ENCODE assay signal across 8 cellular contexts in the genomic region with DNA sequence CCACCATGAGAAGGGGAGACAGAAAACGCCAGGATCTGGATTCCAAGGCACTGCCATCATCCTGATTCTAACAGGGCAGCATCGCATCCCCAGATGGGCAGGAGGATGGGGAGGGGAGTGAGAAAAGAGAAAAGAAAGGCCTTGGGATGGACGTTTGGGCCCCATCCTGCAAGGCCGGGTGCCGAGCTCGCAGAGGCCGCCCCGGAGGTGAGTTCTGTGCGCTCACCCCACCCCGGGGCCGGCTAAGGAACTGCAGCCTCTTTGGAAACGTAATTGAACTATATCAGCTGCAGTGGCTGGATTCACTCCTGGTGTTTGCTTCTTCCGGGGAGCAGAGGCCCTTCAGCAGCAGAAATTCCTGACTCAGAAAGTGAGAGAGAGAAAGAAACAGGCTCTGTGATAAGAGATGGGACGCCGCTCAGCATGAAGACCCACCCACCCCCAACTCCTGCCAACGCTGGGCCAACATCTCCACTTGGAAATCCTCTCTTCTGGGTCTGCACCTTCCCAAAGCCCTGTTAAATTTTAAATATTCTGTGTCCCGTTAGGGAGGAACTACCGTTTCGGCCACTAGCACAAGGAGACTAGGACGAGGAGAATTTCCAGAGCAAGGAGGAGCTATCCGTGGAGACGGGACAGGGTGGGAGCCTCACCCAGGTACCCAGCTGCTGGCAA.
A peak's percentile ranks its signal among the peaks of the same experiment; 100 is the strongest.
DNase-seq lines count a peak whose midpoint lies in the region; ATAC-seq lines count a peak whose summit lies in the region.

No MANE protein-coding gene starts in this region.

- peaks cover 2 to 5% of the 10 kb centered on the region in 2 donors for H3K4me1 Mint-ChIP-seq in effector memory CD8-positive, alpha-beta T cell (ENCODE audit: low read depth in 2 of 2)

- peak; percentile 66 for ATAC-seq in GM18870 (IDR thresholded peaks at IDR 0.05; ENCODE audit: unreplicated experiment)
- ATAC-seq in HG03108 (IDR thresholded peaks at IDR 0.05; ENCODE audit: unreplicated experiment): peak; percentile 58
- ATAC-seq in effector memory CD8-positive, alpha-beta T cell (replicated peaks): peak; percentile 73

- no peaks in the 10 kb centered on the region for H3K9me3 Mint-ChIP-seq in effector memory CD8-positive, alpha-beta T cell

- peak; percentile 72 for DNase-seq in Ammon's horn (ENCODE audit: low spot score)
- peak; percentile 84 for DNase-seq in NCI-H524 treated with DMSO at 0.1 percent for 48 hours (lab: John Stamatoyannopoulos, UW)
- DNase-seq in activated CD4-positive, alpha-beta T cell treated with anti-CD3 and anti-CD28 coated beads, Interleukin-2, amount 50 U/mL, for 1 hour: peak; percentile 49
- peak; percentile 19 to 40 (median 36) for DNase-seq in effector memory CD8-positive, alpha-beta T cell
- peak; percentile 60 for DNase-seq in midbrain (lab: John Stamatoyannopoulos, UW)
- DNase-seq in stimulated activated CD8-positive, alpha-beta memory T cell treated with anti-CD3 and anti-CD28 coated beads, Interleukin-4, amount 100 ng/mL, for 48 hours: peak; percentile 77

- H3K36me3 Mint-ChIP-seq in effector memory CD8-positive, alpha-beta T cell (ENCODE audit: insufficient read depth): no peaks in the 10 kb centered on the region

- no peak overlapping the region for H3K27ac Mint-ChIP-seq in effector memory CD8-positive, alpha-beta T cell

- peaks cover 36 to 74% of the 10 kb centered on the region in 2 donors for H3K27me3 Mint-ChIP-seq in effector memory CD8-positive, alpha-beta T cell

- H3K4me3 Mint-ChIP-seq in effector memory CD8-positive, alpha-beta T cell: no peak overlapping the region

Comparison
In these comparisons a context has a peak if more than half of its experiments do, and no peak if none do; other contexts are left out.
1. Peak in every context shown above with its lines: DNase-seq and ATAC-seq.